11 cellular contexts compared by ENCODE assay signal in genomic region chr9:92506184-92506857, GRCh38. TPM values are rescaled to one million over a fixed set of nuclear protein-coding genes. Genes with fewer than 3 reads are reported as not detected.
DNase-seq lines count a peak whose midpoint lies in the region; ATAC-seq lines count a peak whose summit lies in the region.
"Had no signal": no experiment of that assay in that cellular context is flagged by ENCODE, and none has a peak within 500 bp of the region (broad histone marks: within the 10 kb centered on the region; RNA-seq: fewer than 3 reads in every experiment).

No MANE protein-coding gene starts in this region.

- DNase-seq in A172 (ENCODE audit: low spot score) = peak; percentile 74
- DNase-seq in NCI-H226 = peak; percentile 90
- DNase-seq in epithelial cell of prostate (ENCODE audit: low read depth, low spot score) = peak; percentile 37
- peak; percentile 38 for DNase-seq in mucosa of gallbladder (ENCODE audit: low spot score)
- no peak for DNase-seq in SHP77 treated with DMSO at 0.1 percent for 48 hours (lab: John Stamatoyannopoulos, UW)
- no peak for DNase-seq in dermis blood vessel endothelial cell
- no peak for DNase-seq in NCI-H1436 (lab: John Stamatoyannopoulos, UW)
- DNase-seq: 8988T; activated naive CD4-positive, alpha-beta T cell treated with anti-CD3 and anti-CD28 coated beads, Interleukin-2, amount 50 U/mL, for 16 hours; NCI-H187 had no signal

- no peak for ATAC-seq in HG02623 (IDR thresholded peaks at IDR 0.05; ENCODE audit: unreplicated experiment)

- peak overlapping the region; percentile 87 for H3K27ac ChIP-seq in epithelial cell of prostate

RNA-seq across cellular contexts. Expression of gene ASPN, which starts 24.0 kb away (rescaled TPM):
- not detected in 2 replicates for total RNA-seq in A172 (2014; rRNA removed; shearing (Covaris generic))
- total RNA-seq in mucosa of gallbladder (40.9 TPM), dermis blood vessel endothelial cell (not detected in 2 replicates)

RNA-seq across cellular contexts. Expression of gene ECM2, which starts 29.5 kb away (rescaled TPM):
- total RNA-seq in A172 (2014; rRNA removed; shearing (Covaris generic)) = 0.26 TPM in 1 of 2 replicates, not detected in the other
- total RNA-seq in mucosa of gallbladder (8.2 TPM), dermis blood vessel endothelial cell (not detected in 2 replicates)

Comparison
In these comparisons a context has a peak if more than half of its experiments do, and no peak if none do; other contexts are left out.
1. DNase-seq: peak in A172 (single experiment), NCI-H226 (single experiment), epithelial cell of prostate (single experiment) and mucosa of gallbladder (single experiment); none in SHP77 treated with DMSO at 0.1 percent for 48 hours (single experiment), dermis blood vessel endothelial cell (single experiment) and NCI-H1436 (single experiment).
2. RNA of gene ASPN, which starts 24.0 kb away (total RNA-seq): 40.9 TPM in mucosa of gallbladder (single experiment); not detected in A172 and not detected in dermis blood vessel endothelial cell; every median in the first group is over 10 times any median in the second.